9 cellular contexts compared by ENCODE assay signal in genomic region chr10:103969857-103970627, GRCh38. TPM values are rescaled to one million over a fixed set of nuclear protein-coding genes. Genes with fewer than 3 reads are reported as not detected.
A peak's percentile ranks its signal among the peaks of the same experiment; 100 is the strongest.
DNase-seq lines count a peak whose midpoint lies in the region; ATAC-seq, FAIRE-seq and TF ChIP-seq lines count a peak whose summit lies in the region.
"Had no signal": no experiment of that assay in that cellular context is flagged by ENCODE, and none has a peak within 500 bp of the region (broad histone marks: within the 10 kb centered on the region; RNA-seq: fewer than 3 reads in every experiment).

No MANE protein-coding gene starts in this region.

- TF ChIP-seq CTCF in DND-41 (IDR thresholded peaks at IDR 0.05; ENCODE audit: borderline replicate concordance, extremely low read depth, low read length, poor library complexity, severe bottlenecking), result no peak
- no peak for TF ChIP-seq CTCF in endothelial cell of umbilical vein (IDR thresholded peaks at IDR 0.05; ENCODE audit: extremely low read depth in 1 of 2, insufficient read depth in 1 of 2, low read depth in 1 of 2, low read length in 2 of 2)

- peaks cover 23% of the 10 kb centered on the region for H4K20me1 ChIP-seq in DND-41 (ENCODE audit: insufficient read depth, low read length)
- H4K20me1 ChIP-seq in endothelial cell of umbilical vein (replicated peaks; ENCODE audit: control insufficient read depth, extremely low read depth, insufficient read depth, low read length), result peaks cover 2% of the 10 kb centered on the region

- no peaks in the 10 kb centered on the region for H3K9me1 ChIP-seq in endothelial cell of umbilical vein (replicated peaks; ENCODE audit: control insufficient read depth, extremely low read depth, insufficient read depth, low read length)

- POLR2A ChIA-PET in endothelial cell of umbilical vein (lab: Charles Lee), result interaction anchor here (1.0 to 1.1 kb wide), 2 partner anchors 16 to 79 kb away, joined by 3 read pairs; no protein-coding TSS in a partner anchor

- BruUV-seq in endothelial cell of umbilical vein (replicated peaks; lab: Mats Ljungman, UMichigan), result no TSS peak

- H3K4me1 ChIP-seq in DND-41 (ENCODE audit: insufficient read depth, low read length) (peaks cover 46% of the 10 kb centered on the region), endothelial cell of umbilical vein (ENCODE audit: control insufficient read depth, extremely low read depth, insufficient read depth, low read length) (peaks cover 26% of the 10 kb centered on the region)

- peak overlapping the region; percentile 36; the same call in 1 of the 2 replicates for H3K27ac ChIP-seq in DND-41 (ENCODE audit: low read length)
- no peak overlapping the region for H3K27ac ChIP-seq in endothelial cell of umbilical vein (ENCODE audit: insufficient read depth, low read depth, low read length)

- H3K27me3 ChIP-seq in DND-41 (ENCODE audit: insufficient read depth, low read length, poor library complexity) (no peaks in the 10 kb centered on the region), endothelial cell of umbilical vein (ENCODE audit: control insufficient read depth in 2 of 2, insufficient read depth in 2 of 2, low read length in 2 of 2) (no peaks in the 10 kb centered on the region)

- H3K36me3 ChIP-seq in DND-41 (ENCODE audit: insufficient read depth, low read length) (no peaks in the 10 kb centered on the region; the same call in 1 of the 2 replicates), endothelial cell of umbilical vein (ENCODE audit: control insufficient read depth in 2 of 2, extremely low read depth in 1 of 2, insufficient read depth in 2 of 2, low read length in 2 of 2) (no peaks in the 10 kb centered on the region)

- intact Hi-C loops in endothelial cell of umbilical vein (cut with micrococcal nuclease) (loop anchor here (2.0 kb wide), 3 partner anchors 13 to 75 kb away; no protein-coding TSS in a partner anchor), left colon (cut with DNase I, micrococcal nuclease) (loop anchor here in 1 of 2 donors (10.0 kb wide), 2 partner anchors 75 to 155 kb away; partner anchors contain the start of gene SFR1)

- H3K4me3 ChIP-seq in DND-41 (ENCODE audit: low read depth in 1 of 2, low read length in 2 of 2) (peak overlapping the region; percentile 44 to 67; a peak in 3 of 4 replicates), endothelial cell of umbilical vein (replicated peaks in 1 of 3; ENCODE audit: insufficient read depth in 1 of 3, low read depth in 1 of 3, low read length in 3 of 3) (peak overlapping the region; percentile 47 to 97 (median 81))

- dilution Hi-C loops in endothelial cell of umbilical vein (cut with MboI; ENCODE audit: extremely low pct_ligation_motif_present, low sequenced_read_pairs), result no loop called here

- H3K4me2 ChIP-seq in DND-41 (ENCODE audit: insufficient read depth, low read length), result peak overlapping the region; percentile 72
- peak overlapping the region; percentile 96 for H3K4me2 ChIP-seq in endothelial cell of umbilical vein (ENCODE audit: insufficient read depth, low read length)

- CTCF ChIA-PET in endothelial cell of umbilical vein (lab: Charles Lee), result interaction anchor here (0.7 to 2.7 kb wide), 10 partner anchors 9 to 304 kb away, joined by 3 to 20 read pairs (median 4); partner anchors contain the start of gene SFR1

- H3K9me3 ChIP-seq in DND-41 (ENCODE audit: insufficient read depth, low read length, severe bottlenecking) (no peaks in the 10 kb centered on the region), endothelial cell of umbilical vein (replicated peaks; ENCODE audit: control insufficient read depth, insufficient read depth, low read length) (no peaks in the 10 kb centered on the region)

- no peak for TF ChIP-seq POLR2A in endothelial cell of umbilical vein (IDR thresholded peaks at IDR 0.05; ENCODE audit: low read depth, low read length)

- H2AFZ ChIP-seq in DND-41 (ENCODE audit: low read depth, low read length), result no peak overlapping the region
- H2AFZ ChIP-seq in endothelial cell of umbilical vein (ENCODE audit: low read depth, low read length), result no peak overlapping the region

- H3K79me2 ChIP-seq in DND-41 (ENCODE audit: insufficient read depth, low read length) (peaks cover 74% of the 10 kb centered on the region), endothelial cell of umbilical vein (ENCODE audit: control insufficient read depth, insufficient read depth, low read length) (peaks cover 70% of the 10 kb centered on the region)

- peak; percentile 59 for FAIRE-seq in endothelial cell of umbilical vein (lab: Jason Lieb, UNC)

- DNase-seq in DND-41 (no peak), OCI-M1 (lab: John Stamatoyannopoulos, UW) (peak; percentile 60), endothelial cell of umbilical vein (ENCODE audit: low read depth, low spot score) (peak; percentile 40), pons (ENCODE audit: low spot score) (peak; percentile 42), cerebellar nuclear complex (lab: John Stamatoyannopoulos, UW) (no peak), left colon (no peak), AG20443 (ENCODE audit: low spot score) (no peak)
- DNase-seq: NCI-H526 treated with DMSO at 0.1 percent for 48 hours had no signal

- H3K9ac ChIP-seq in DND-41 (ENCODE audit: low read depth, low read length) (peak overlapping the region; percentile 98), endothelial cell of umbilical vein (replicated peaks; ENCODE audit: extremely low read depth, insufficient read depth, low read length) (peak overlapping the region; percentile 14)

- no peak for ATAC-seq in DND-41 (ENCODE audit: insufficient read depth, low read depth)
- ATAC-seq in HG02938 (IDR thresholded peaks at IDR 0.05; ENCODE audit: unreplicated experiment), result no peak
- no peak for ATAC-seq in left colon

TF ChIP-seq in endothelial cell of umbilical vein, 7 proteins besides CTCF, POLR2A, EP300 and RAD21:
- TF ChIP-seq MYC (IDR thresholded peaks at IDR 0.05; ENCODE audit: low read depth, low read length) (no peak), JUN (IDR thresholded peaks at IDR 0.05; ENCODE audit: borderline replicate concordance, insufficient read depth, insufficient read length, low read depth) (no peak), MAX (IDR thresholded peaks at IDR 0.05; ENCODE audit: insufficient read depth, insufficient read length) (no peak), EZH2 (IDR thresholded peaks at IDR 0.05; ENCODE audit: borderline replicate concordance, low read depth, low read length, severe bottlenecking) (no peak), POLR2AphosphoS5 (IDR thresholded peaks at IDR 0.05; ENCODE audit: insufficient read depth, low read depth, low read length) (no peak), FOS (IDR thresholded peaks at IDR 0.05; ENCODE audit: borderline replicate concordance, insufficient read depth, low read length) (no peak), GATA2 (IDR thresholded peaks at IDR 0.05; ENCODE audit: insufficient read depth, insufficient read length, low read depth, low read length) (no peak)

RNA-seq across cellular contexts. Expression of gene SLK, which starts 3.1 kb away (rescaled TPM):
- 31.8 and 36.0 TPM in 2 replicates for total RNA-seq in endothelial cell of umbilical vein
- 2.6 and 4.5 TPM in 2 replicates for polyA plus RNA-seq in endothelial cell of umbilical vein
- polyA plus RNA-seq in endothelial cell of umbilical vein (2011; cell fraction: cytosol; rRNA removed), result 8.0 and 8.8 TPM in 2 replicates
- polyA plus RNA-seq in endothelial cell of umbilical vein (2011; cell fraction: nucleus; rRNA removed), result 11.3 and 18.1 TPM in 2 replicates
- 30.6 and 41.5 TPM in 2 replicates for polyA plus RNA-seq in endothelial cell of umbilical vein (2012)
- polyA minus RNA-seq in endothelial cell of umbilical vein, result 8.3 and 10.4 TPM in 2 replicates
- 25.1 TPM for polyA minus RNA-seq in endothelial cell of umbilical vein (2011; cell fraction: cytosol; rRNA and poly(A)+ RNA removed)
- polyA minus RNA-seq in endothelial cell of umbilical vein (2011; cell fraction: nucleus; rRNA and poly(A)+ RNA removed), result 12.6 and 14.6 TPM in 2 replicates
- total RNA-seq in left colon, result 10 to 100 TPM; 42.1 to 53.9 TPM

RNA-seq across cellular contexts. Expression of gene STN1, which starts 52.1 kb away (rescaled TPM):
- 12.7 and 15.3 TPM in 2 replicates for total RNA-seq in endothelial cell of umbilical vein
- polyA plus RNA-seq in endothelial cell of umbilical vein, result 9.1 and 10.8 TPM in 2 replicates
- 15.1 and 15.3 TPM in 2 replicates for polyA plus RNA-seq in endothelial cell of umbilical vein (2011; cell fraction: cytosol; rRNA removed)
- 8.0 and 9.4 TPM in 2 replicates for polyA plus RNA-seq in endothelial cell of umbilical vein (2011; cell fraction: nucleus; rRNA removed)
- 16.8 and 19.5 TPM in 2 replicates for polyA plus RNA-seq in endothelial cell of umbilical vein (2012)
- polyA minus RNA-seq in endothelial cell of umbilical vein, result 9.9 and 13.8 TPM in 2 replicates
- polyA minus RNA-seq in endothelial cell of umbilical vein (2011; cell fraction: cytosol; rRNA and poly(A)+ RNA removed), result 3.2 TPM
- 3.5 and 3.7 TPM in 2 replicates for polyA minus RNA-seq in endothelial cell of umbilical vein (2011; cell fraction: nucleus; rRNA and poly(A)+ RNA removed)
- total RNA-seq in left colon, result 10 to 100 TPM; 24.4 to 25.7 TPM

Comparison
In these comparisons a context has a peak if more than half of its experiments do, and no peak if none do; other contexts are left out.
1. DNase-seq: peak in OCI-M1 (single experiment), endothelial cell of umbilical vein (single experiment) and pons (single experiment); none in DND-41 (single experiment), cerebellar nuclear complex (0 of 2), left colon (0 of 2) and AG20443 (single experiment).